Comparison of ENCODE assay signal across 1 cellular context in genomic region chr11:73159297-73159696, GRCh38.
TF ChIP-seq lines count a peak whose summit lies in the region.

No MANE protein-coding gene starts in this region.

TF ChIP-seq in HepG2, 621 proteins besides CTCF, POLR2A, EP300 and RAD21:
- 0 out of 2 replicates have a peak, but pooled peaks have one; percentile 23 for TF ChIP-seq KDM5B (CRISPR knock-in tag; IDR thresholded peaks at IDR 0.05; ENCODE audit: borderline replicate concordance)
- no peak for TF ChIP-seq FOXM1 (CRISPR knock-in tag; IDR thresholded peaks at IDR 0.05)
